ENCODE assay signal across 8 cellular contexts in genomic region chr12:30695327-30696102, GRCh38. TPM values are rescaled to one million over a fixed set of nuclear protein-coding genes. Genes with fewer than 3 reads are reported as not detected.
DNase-seq lines count a peak whose midpoint lies in the region; ATAC-seq and TF ChIP-seq lines count a peak whose summit lies in the region.

Gene IPO8 (minus strand): TSS chr12:30695869. CDS start chr12:30695647, 222 bp downstream.

- peak; percentile 49 to 65 for TF ChIP-seq CTCF in Caco-2 (IDR thresholded peaks at IDR 0.05; ENCODE audit: insufficient read depth in 1 of 2, low read depth in 1 of 2, low read length in 1 of 2, severe bottlenecking in 1 of 2, unreplicated experiment in 1 of 2)

- TSS peak; percentile 62 for BruUV-seq in Caco-2 (replicated peaks; lab: Mats Ljungman, UMichigan)

- H3K9me3 ChIP-seq in Caco-2 = no peaks in the 10 kb centered on the region

- H3K27ac Mint-ChIP-seq in Caco-2 (ENCODE audit: unreplicated experiment) (peak within 1 kb of the TSS; percentile 85), memory B cell (peak within 1 kb of the TSS; percentile 97)
- H3K27ac Mint-ChIP-seq in effector memory CD8-positive, alpha-beta T cell = peak within 1 kb of the TSS; percentile 97 to 98

- POLR2A ChIA-PET in Caco-2 (lab: Charles Lee) = interaction anchor here (0.6 to 1.2 kb wide), 6 partner anchors 11 to 1839 kb away, joined by 3 to 16 read pairs (median 12); partner anchors contain the start of gene CAPRIN2

- H3K27me3 ChIP-seq in Caco-2 (replicated peaks; ENCODE audit: control insufficient read depth, insufficient read depth, low read length) = no peaks in the 10 kb centered on the region

- H3K36me3 Mint-ChIP-seq in Caco-2 (ENCODE audit: insufficient read depth, unreplicated experiment) = no peaks in the 10 kb centered on the region
- peaks cover 10% of the 10 kb centered on the region for H3K36me3 Mint-ChIP-seq in effector memory CD8-positive, alpha-beta T cell (ENCODE audit: insufficient read depth)
- peaks cover 5% of the 10 kb centered on the region for H3K36me3 Mint-ChIP-seq in memory B cell

- peaks cover 10% of the 10 kb centered on the region for H3K4me1 ChIP-seq in Caco-2

- intact Hi-C loops in Caco-2 (cut with micrococcal nuclease; ENCODE audit: unreplicated experiment) = loop anchor here (1.0 to 10.0 kb wide), 4 partner anchors 59 to 379 kb away; partner anchors contain the start of genes CAPRIN2 and DDX11

- peaks cover 28% of the 10 kb centered on the region for H3K4me1 Mint-ChIP-seq in Caco-2 (ENCODE audit: low read depth, unreplicated experiment)
- peaks cover 29 to 40% of the 10 kb centered on the region in 2 donors for H3K4me1 Mint-ChIP-seq in effector memory CD8-positive, alpha-beta T cell (ENCODE audit: low read depth in 2 of 2)
- peaks cover 28% of the 10 kb centered on the region for H3K4me1 Mint-ChIP-seq in memory B cell

- ATAC-seq in GM21360 (IDR thresholded peaks at IDR 0.05; ENCODE audit: unreplicated experiment) = peak; percentile 78
- ATAC-seq in effector memory CD8-positive, alpha-beta T cell (replicated peaks) = peak; percentile 91
- peak; percentile 86 for ATAC-seq in memory B cell (ENCODE audit: low read depth)

- H3K4me3 Mint-ChIP-seq in Caco-2 (ENCODE audit: unreplicated experiment) (peak within 1 kb of the TSS; percentile 83), memory B cell (peak within 1 kb of the TSS; percentile 96)
- peak within 1 kb of the TSS; percentile 96 to 98 for H3K4me3 Mint-ChIP-seq in effector memory CD8-positive, alpha-beta T cell

- CTCF ChIA-PET in Caco-2 (lab: Charles Lee) = interaction anchor here (0.6 to 2.5 kb wide), 25 partner anchors 10 to 1596 kb away, joined by 3 to 15 read pairs (median 5); partner anchors contain the start of gene CAPRIN2

- H3K27me3 Mint-ChIP-seq in Caco-2 (ENCODE audit: insufficient read depth, unreplicated experiment) (no peaks in the 10 kb centered on the region), memory B cell (no peaks in the 10 kb centered on the region)
- no peaks in the 10 kb centered on the region for H3K27me3 Mint-ChIP-seq in effector memory CD8-positive, alpha-beta T cell

- DNase-seq in Caco-2 (peak; percentile 96 to 97), HT1080 (ENCODE audit: low read depth) (peak; percentile 96), NOMO-1 (lab: John Stamatoyannopoulos, UW; ENCODE audit: unreplicated experiment in 2 of 2) (peak; percentile 87), memory B cell (ENCODE audit: low spot score in 2 of 2) (peak; percentile 72 to 73)
- peak; percentile 74 to 79 for DNase-seq in activated CD8-positive, alpha-beta memory T cell treated with anti-CD3 and anti-CD28 coated beads for 4 hours (ENCODE audit: low read depth in 2 of 2)
- DNase-seq in effector memory CD8-positive, alpha-beta T cell = peak; percentile 73 to 78 (median 74)
- DNase-seq in stimulated activated CD8-positive, alpha-beta memory T cell treated with anti-CD3 and anti-CD28 coated beads, Interleukin-12 subunit alpha, Interleukin-12 subunit beta, amount 100 ng/mL, for 4 hours (ENCODE audit: low read depth) = peak; percentile 76

- no peaks in the 10 kb centered on the region for H3K36me3 ChIP-seq in Caco-2 (ENCODE audit: control insufficient read depth, insufficient read depth, low read length)

- H3K9me3 Mint-ChIP-seq in Caco-2 (ENCODE audit: unreplicated experiment) (no peaks in the 10 kb centered on the region), memory B cell (no peaks in the 10 kb centered on the region)
- no peaks in the 10 kb centered on the region for H3K9me3 Mint-ChIP-seq in effector memory CD8-positive, alpha-beta T cell

- peak within 1 kb of the TSS; percentile 99 for H3K4me3 ChIP-seq in Caco-2 (ENCODE audit: low read depth, low read length)

RNA-seq across cellular contexts. Expression of gene IPO8, which starts in this region (rescaled TPM):
- total RNA-seq in Caco-2 (2022) = 50.4 and 56.6 TPM in 2 replicates
- 15.1 and 29.4 TPM in 2 replicates for total RNA-seq in HT1080 (2014; rRNA removed; shearing (Covaris generic))
- 24.1 and 29.1 TPM in 2 replicates for polyA plus RNA-seq in HT1080 (2015; cell fraction: cytosol; rRNA removed)
- 46.6 and 47.4 TPM in 2 replicates for polyA plus RNA-seq in HT1080 (2015; cell fraction: nucleus; rRNA removed)

Comparison
In these comparisons a context has a peak if more than half of its experiments do, and no peak if none do; other contexts are left out.
1. Peak in every context shown above with its lines: DNase-seq, ATAC-seq and H3K4me3 ChIP-seq.